8 cellular contexts compared by ENCODE assay signal in genomic region chr3:50612234-50612972, GRCh38. TPM values are rescaled to one million over a fixed set of nuclear protein-coding genes. Genes with fewer than 3 reads are reported as not detected.
DNase-seq lines count a peak whose midpoint lies in the region; ATAC-seq and TF ChIP-seq lines count a peak whose summit lies in the region.

No MANE protein-coding gene starts in this region.

- peak; percentile 9 for ATAC-seq in GM19351 (IDR thresholded peaks at IDR 0.05; ENCODE audit: unreplicated experiment)

- H3K9me3 Mint-ChIP-seq in neural crest cell: no peaks in the 10 kb centered on the region

- no peaks in the 10 kb centered on the region for H3K27me3 ChIP-seq in MG63

- no peaks in the 10 kb centered on the region for H3K36me3 Mint-ChIP-seq in neural crest cell (ENCODE audit: low read depth)

- H3K27me3 Mint-ChIP-seq in neural crest cell (ENCODE audit: low read depth): peaks cover 9% of the 10 kb centered on the region

- H3K4me3 ChIP-seq in MG63: peak overlapping the region; percentile 58
- H3K4me3 ChIP-seq in coronary artery: peak overlapping the region; percentile 79

- peak overlapping the region; percentile 88 for H3K4me3 Mint-ChIP-seq in neural crest cell

- DNase-seq in MG63: no peak
- no peak for DNase-seq in coronary artery (ENCODE audit: low spot score)
- DNase-seq in neural crest cell (ENCODE audit: low read depth, low spot score): no peak
- no peak for DNase-seq in KG1 (lab: John Stamatoyannopoulos, UW)
- no peak for DNase-seq in medulla oblongata (ENCODE audit: extremely low spot score)
- no peak for DNase-seq in NCI-H2107 treated with DMSO at 0.1 percent for 48 hours (lab: John Stamatoyannopoulos, UW; ENCODE audit: unreplicated experiment)
- DNase-seq in NCI-H2029 (lab: John Stamatoyannopoulos, UW): no peak

- peak overlapping the region; percentile 84 for H3K27ac Mint-ChIP-seq in neural crest cell (ENCODE audit: unreplicated experiment)

- TF ChIP-seq CTCF in coronary artery (IDR thresholded peaks at IDR 0.05) (no peak), neural crest cell (conservative IDR thresholded peaks at IDR 0.05) (no peak)

- H3K9me3 ChIP-seq in MG63: no peaks in the 10 kb centered on the region

- H3K4me1 Mint-ChIP-seq in neural crest cell: peaks cover 36% of the 10 kb centered on the region

- peak overlapping the region; percentile 82 to 86 for H3K27ac ChIP-seq in coronary artery

- H3K36me3 ChIP-seq in MG63: no peaks in the 10 kb centered on the region

RNA-seq across cellular contexts. Expression of gene CISH, which starts 0.8 kb away (rescaled TPM):
- total RNA-seq in MG63 (2014; rRNA removed; shearing (Covaris generic); ENCODE audit: low replicate concordance): 0.20 TPM in 1 of 2 replicates, not detected in the other
- total RNA-seq in neural crest cell: 8.1 and 8.6 TPM in 2 replicates

RNA-seq across cellular contexts. Expression of gene MAPKAPK3, which starts 4.5 kb away (rescaled TPM):
- 23.7 and 33.4 TPM in 2 replicates for total RNA-seq in MG63 (2014; rRNA removed; shearing (Covaris generic); ENCODE audit: low replicate concordance)
- total RNA-seq in neural crest cell: 37.0 and 38.8 TPM in 2 replicates

RNA-seq across cellular contexts. Expression of gene HEMK1, which starts 43.1 kb away (rescaled TPM):
- 4.3 and 23.3 TPM in 2 replicates for total RNA-seq in MG63 (2014; rRNA removed; shearing (Covaris generic); ENCODE audit: low replicate concordance)
- 22.8 and 22.9 TPM in 2 replicates for total RNA-seq in neural crest cell

RNA-seq across cellular contexts. Expression of gene C3orf18, which starts 44.9 kb away (rescaled TPM):
- 5.0 and 20.1 TPM in 2 replicates for total RNA-seq in MG63 (2014; rRNA removed; shearing (Covaris generic); ENCODE audit: low replicate concordance)
- total RNA-seq in neural crest cell: 12.7 and 13.1 TPM in 2 replicates
